3 cellular contexts compared by ENCODE assay signal in genomic region chr10:92857904-92858514, GRCh38.
TF ChIP-seq lines count a peak whose summit lies in the region.

No MANE protein-coding gene starts in this region.

TF ChIP-seq in HepG2, 621 proteins besides CTCF, POLR2A, EP300 and RAD21 (continues in another document):
- TF ChIP-seq SPEN (CRISPR knock-in tag; IDR thresholded peaks at IDR 0.05; ENCODE audit: low read depth) (no peak), HNRNPL (IDR thresholded peaks at IDR 0.05; ENCODE audit: low read depth, low read length) (no peak), SOX5 (CRISPR knock-in tag; IDR thresholded peaks at IDR 0.05; ENCODE audit: borderline replicate concordance) (no peak), ZNF639 (CRISPR knock-in tag; conservative IDR thresholded peaks at IDR 0.05) (no peak), IKZF4 (CRISPR knock-in tag; IDR thresholded peaks at IDR 0.05; ENCODE audit: borderline replicate concordance, low read depth, not compliant biosample characterization) (no peak), CENPX (CRISPR knock-in tag; IDR thresholded peaks at IDR 0.05) (no peak), ZBTB20 (CRISPR knock-in tag; IDR thresholded peaks at IDR 0.05; ENCODE audit: borderline replicate concordance, low read depth) (no peak), CHCHD3 (CRISPR knock-in tag; IDR thresholded peaks at IDR 0.05) (no peak), ZNF883 (CRISPR knock-in tag; IDR thresholded peaks at IDR 0.05; ENCODE audit: not compliant biosample characterization) (no peak), ZMAT5 (CRISPR knock-in tag; IDR thresholded peaks at IDR 0.05; ENCODE audit: borderline replicate concordance, low read depth) (no peak), ZNF317 (CRISPR knock-in tag; IDR thresholded peaks at IDR 0.05) (peak; percentile 100), ZNF232 (CRISPR knock-in tag; IDR thresholded peaks at IDR 0.05; ENCODE audit: borderline replicate concordance) (no peak)

TF ChIP-seq in IMR-90, 13 proteins besides CTCF, POLR2A, EP300 and RAD21:
- TF ChIP-seq CEBPB (IDR thresholded peaks at IDR 0.05; ENCODE audit: low read depth, low read length): 0 out of 2 replicates have a peak, but pooled peaks have one; percentile 17
- no peak for TF ChIP-seq SMC3 (IDR thresholded peaks at IDR 0.05; ENCODE audit: low read depth, low read length)
- no peak for TF ChIP-seq CHD1 (IDR thresholded peaks at IDR 0.05; ENCODE audit: low read depth, low read length)
- TF ChIP-seq FOS (IDR thresholded peaks at IDR 0.05; ENCODE audit: low read depth, low read length): no peak
- no peak for TF ChIP-seq BHLHE40 (IDR thresholded peaks at IDR 0.05; ENCODE audit: low read depth, low read length)
- peak; percentile 73 for TF ChIP-seq RCOR1 (IDR thresholded peaks at IDR 0.05; ENCODE audit: insufficient replicate concordance, low read length)

TF ChIP-seq in GM12878, 131 proteins besides CTCF, POLR2A, EP300 and RAD21:
- 0 out of 2 replicates have a peak, but pooled peaks have one; percentile 20 for TF ChIP-seq ATF7 (IDR thresholded peaks at IDR 0.05; ENCODE audit: low read depth)
- no peak for TF ChIP-seq FOXK2 (IDR thresholded peaks at IDR 0.05)
- peak; percentile 77; the same call in 1 of the 2 replicates for TF ChIP-seq ZBTB33 (IDR thresholded peaks at IDR 0.05)
- TF ChIP-seq CREB1 (IDR thresholded peaks at IDR 0.05; ENCODE audit: low read depth): no peak
- peak; percentile 86 for TF ChIP-seq CBX5 (IDR thresholded peaks at IDR 0.05; ENCODE audit: low read depth)
